In genomic region chrY:7275751-7276150, GRCh38 we compare ENCODE assay signal across 11 cellular contexts.
DNase-seq lines count a peak whose midpoint lies in the region; ATAC-seq and TF ChIP-seq lines count a peak whose summit lies in the region.
"Had no signal": no experiment of that assay in that cellular context is flagged by ENCODE, and none has a peak within 500 bp of the region (broad histone marks: within the 10 kb centered on the region; RNA-seq: fewer than 3 reads in every experiment).

No MANE protein-coding gene starts in this region.

- no peaks in the 10 kb centered on the region for H3K27me3 Mint-ChIP-seq in activated CD4-positive, alpha-beta T cell treated with anti-CD3 and anti-CD28 coated beads for 36 hours
- no peaks in the 10 kb centered on the region for H3K27me3 Mint-ChIP-seq in osteocyte (ENCODE audit: unreplicated experiment)
- H3K27me3 Mint-ChIP-seq: progenitor cell of endocrine pancreas had no signal

- 26% methylated on average over 9 of the region's 11 CpGs for WGBS in prostate gland

- peak overlapping the region; percentile 96 for H3K27ac Mint-ChIP-seq in activated CD4-positive, alpha-beta T cell treated with anti-CD3 and anti-CD28 coated beads for 36 hours
- no peak overlapping the region for H3K27ac Mint-ChIP-seq in osteocyte (ENCODE audit: unreplicated experiment)
- H3K27ac Mint-ChIP-seq: progenitor cell of endocrine pancreas had no signal

- H3K79me2 ChIP-seq in OCI-LY1 (ENCODE audit: insufficient read depth, low read length) = peaks cover 56% of the 10 kb centered on the region

- H3K4me1 ChIP-seq in OCI-LY1 (ENCODE audit: insufficient read depth, low read length, severe bottlenecking) (peaks cover 54% of the 10 kb centered on the region), prostate gland (replicated peaks) (no peaks in the 10 kb centered on the region)

- DNase-seq in activated CD4-positive, alpha-beta T cell treated with anti-CD3 and anti-CD28 coated beads for 36 hours = peak; percentile 28
- DNase-seq in activated CD4-positive, alpha-beta T cell treated with anti-CD3 and anti-CD28 coated beads for 1 hour = no peak
- peak; percentile 0 for DNase-seq in effector CD8-positive, alpha-beta T cell (lab: John Stamatoyannopoulos, UW)
- peak; percentile 8 for DNase-seq in prostate gland (ENCODE audit: low spot score)
- no peak for DNase-seq in dedifferentiated amniotic fluid mesenchymal stem cell (ENCODE audit: extremely low spot score)
- DNase-seq in DMS79 treated with DMSO at 0.1 percent for 48 hours (lab: John Stamatoyannopoulos, UW) = no peak
- no peak for DNase-seq in osteocyte (ENCODE audit: extremely low spot score, unreplicated experiment)
- DNase-seq: NCI-H510A, SW 1271 had no signal

- POLR2A ChIA-PET in activated CD4-positive, alpha-beta T cell treated with anti-CD3 and anti-CD28 coated beads for 36 hours (lab: Charles Lee) = interaction anchor here (0.6 to 0.7 kb wide), 3 partner anchors 11 to 1070 kb away, joined by 3 read pairs; no protein-coding TSS in a partner anchor

- peak overlapping the region; percentile 90 for H3K4me3 Mint-ChIP-seq in activated CD4-positive, alpha-beta T cell treated with anti-CD3 and anti-CD28 coated beads for 36 hours
- H3K4me3 Mint-ChIP-seq in osteocyte (ENCODE audit: unreplicated experiment) = no peak overlapping the region

- H3K9me3 ChIP-seq in OCI-LY1 (ENCODE audit: low read length) = no peaks in the 10 kb centered on the region
- no peaks in the 10 kb centered on the region for H3K9me3 ChIP-seq in prostate gland

- TF ChIP-seq POLR2A in prostate gland (IDR thresholded peaks at IDR 0.05) = peak; percentile 27

- no peaks in the 10 kb centered on the region for H3K36me3 ChIP-seq in OCI-LY1 (ENCODE audit: insufficient read depth, low read length)
- no peaks in the 10 kb centered on the region for H3K36me3 ChIP-seq in prostate gland

- no peaks in the 10 kb centered on the region for H3F3A ChIP-seq in OCI-LY1 (ENCODE audit: insufficient read depth, low read length)

- peak overlapping the region; percentile 77 for H3K9ac ChIP-seq in OCI-LY1 (ENCODE audit: low read length)

- H3K27ac ChIP-seq in OCI-LY1 (ENCODE audit: low read depth, low read length, poor library complexity, severe bottlenecking) = peak overlapping the region; percentile 59
- peak overlapping the region; percentile 73 for H3K27ac ChIP-seq in prostate gland

- H3K4me3 ChIP-seq in OCI-LY1 (ENCODE audit: low read depth, low read length, poor library complexity, severe bottlenecking) (peak overlapping the region; percentile 75), prostate gland (peak overlapping the region; percentile 50 to 55)

- intact Hi-C loops in activated CD4-positive, alpha-beta T cell treated with anti-CD3 and anti-CD28 coated beads for 36 hours (cut with DNase I, micrococcal nuclease) = loop anchor here in 1 of 2 experiments (5.0 kb wide), 1 partner anchor 52 kb away; no protein-coding TSS in a partner anchor
- intact Hi-C loops in prostate gland (cut with DNase I) = loop anchor here (10.0 kb wide), 1 partner anchor 59 kb away; no protein-coding TSS in a partner anchor

- H3K4me1 Mint-ChIP-seq in activated CD4-positive, alpha-beta T cell treated with anti-CD3 and anti-CD28 coated beads for 36 hours = peaks cover 40% of the 10 kb centered on the region
- no peaks in the 10 kb centered on the region for H3K4me1 Mint-ChIP-seq in osteocyte (ENCODE audit: unreplicated experiment)

- peaks cover 43% of the 10 kb centered on the region for H3K36me3 Mint-ChIP-seq in activated CD4-positive, alpha-beta T cell treated with anti-CD3 and anti-CD28 coated beads for 36 hours (ENCODE audit: low read depth)
- H3K36me3 Mint-ChIP-seq in osteocyte (ENCODE audit: unreplicated experiment) = no peaks in the 10 kb centered on the region

- H3K9me2 ChIP-seq in OCI-LY1 (ENCODE audit: low read depth, low read length) = no peaks in the 10 kb centered on the region

- no peaks in the 10 kb centered on the region for H4K20me1 ChIP-seq in OCI-LY1 (ENCODE audit: insufficient read depth, low read length)

- no peak for ATAC-seq in activated CD4-positive, alpha-beta T cell treated with anti-CD3 and anti-CD28 coated beads for 36 hours

- H3K27me3 ChIP-seq in OCI-LY1 (ENCODE audit: insufficient read depth, low read length) (no peaks in the 10 kb centered on the region), prostate gland (replicated peaks; ENCODE audit: insufficient read depth) (no peaks in the 10 kb centered on the region)

- peak overlapping the region; percentile 92 for H3K4me2 ChIP-seq in OCI-LY1 (ENCODE audit: low read length)

- TF ChIP-seq CTCF in OCI-LY1 (IDR thresholded peaks at IDR 0.05; ENCODE audit: low read length) = no peak
- TF ChIP-seq CTCF in prostate gland (IDR thresholded peaks at IDR 0.05) = no peak
- no peak for TF ChIP-seq CTCF in osteocyte (IDR thresholded peaks at IDR 0.05)

- H3K9me3 Mint-ChIP-seq in activated CD4-positive, alpha-beta T cell treated with anti-CD3 and anti-CD28 coated beads for 36 hours (ENCODE audit: low read depth) = no peaks in the 10 kb centered on the region
- no peaks in the 10 kb centered on the region for H3K9me3 Mint-ChIP-seq in osteocyte (ENCODE audit: unreplicated experiment)

- H2AFZ ChIP-seq in OCI-LY1 (ENCODE audit: low read length) = no peak overlapping the region

- CTCF ChIA-PET in activated CD4-positive, alpha-beta T cell treated with anti-CD3 and anti-CD28 coated beads for 36 hours (lab: Charles Lee) = interaction anchor here (0.6 to 1.6 kb wide), 5 partner anchors 9 to 132 kb away, joined by 3 to 9 read pairs (median 4); no protein-coding TSS in a partner anchor

Comparison
In these comparisons a context has a peak if more than half of its experiments do, and no peak if none do; other contexts are left out.
1. DNase-seq: peak in activated CD4-positive, alpha-beta T cell treated with anti-CD3 and anti-CD28 coated beads for 36 hours (single experiment), effector CD8-positive, alpha-beta T cell (single experiment) and prostate gland (single experiment); none in activated CD4-positive, alpha-beta T cell treated with anti-CD3 and anti-CD28 coated beads for 1 hour (single experiment), dedifferentiated amniotic fluid mesenchymal stem cell (single experiment), DMS79 treated with DMSO at 0.1 percent for 48 hours (single experiment) and osteocyte (single experiment).